In genomic region chr9:110785166-110785565, GRCh38 we compare ENCODE assay signal across 14 cellular contexts.
DNase-seq lines count a peak whose midpoint lies in the region; ATAC-seq, FAIRE-seq and TF ChIP-seq lines count a peak whose summit lies in the region.
"Had no signal": no experiment of that assay in that cellular context is flagged by ENCODE, and none has a peak within 500 bp of the region (broad histone marks: within the 10 kb centered on the region; RNA-seq: fewer than 3 reads in every experiment).

No MANE protein-coding gene starts in this region.

- H3K79me2 ChIP-seq in ACC112 (ENCODE audit: control insufficient read depth, insufficient read depth, low read length, unreplicated experiment), result no peaks in the 10 kb centered on the region
- H3K79me2 ChIP-seq in astrocyte (ENCODE audit: insufficient read depth, low read length), result no peaks in the 10 kb centered on the region

- H3K9ac ChIP-seq in astrocyte (ENCODE audit: low read length), result no peak overlapping the region

- H3K4me3 ChIP-seq in ACC112 (ENCODE audit: low read depth, low read length) (no peak overlapping the region), astrocyte (ENCODE audit: insufficient read depth, low read depth, low read length) (no peak overlapping the region), fibroblast of the aortic adventitia (ENCODE audit: low read depth, low read length) (no peak overlapping the region), thoracic aorta (no peak overlapping the region)
- H3K4me3 ChIP-seq in CD4-positive, alpha-beta memory T cell (ENCODE audit: low read length in 2 of 2), result no peak overlapping the region
- H3K4me3 ChIP-seq: GM23338 had no signal

- H3K27ac ChIP-seq in ACC112 (ENCODE audit: low read depth, low read length) (peak overlapping the region; percentile 3; the same call in 1 of the 2 replicates), astrocyte (ENCODE audit: low read depth, low read length) (no peak overlapping the region), thoracic aorta (peak overlapping the region; percentile 21 to 34)
- no peak overlapping the region for H3K27ac ChIP-seq in CD4-positive, alpha-beta memory T cell (ENCODE audit: low read depth, low read length)

- H3K27ac Mint-ChIP-seq in astrocyte (ENCODE audit: unreplicated experiment), result no peak overlapping the region
- no peak overlapping the region for H3K27ac Mint-ChIP-seq in stimulated activated memory B cell treated with anti-CD40 and anti-IgM and Interleukin-4, amounts not matched to agents 10 μg/mL and 1 μg/mL and 100 μg/mL, for 72 hours
- no peak overlapping the region for H3K27ac Mint-ChIP-seq in CD4-positive, alpha-beta memory T cell
- H3K27ac Mint-ChIP-seq: B cell; CD4-positive, alpha-beta T cell; GM23338 had no signal

- no peaks in the 10 kb centered on the region for H3K27me3 ChIP-seq in ACC112 (ENCODE audit: insufficient read depth, low read length)
- no peaks in the 10 kb centered on the region for H3K27me3 ChIP-seq in astrocyte (ENCODE audit: insufficient read depth, low read length)
- no peaks in the 10 kb centered on the region for H3K27me3 ChIP-seq in thoracic aorta (replicated peaks; ENCODE audit: insufficient read depth)
- no peaks in the 10 kb centered on the region for H3K27me3 ChIP-seq in CD4-positive, alpha-beta memory T cell (ENCODE audit: insufficient read depth, low read length)

- FAIRE-seq in astrocyte (lab: Jason Lieb, UNC), result peak; percentile 78
- FAIRE-seq: GM12891 had no signal

- no peaks in the 10 kb centered on the region for H3K9me3 ChIP-seq in astrocyte (ENCODE audit: insufficient read depth, low read depth, low read length)
- no peaks in the 10 kb centered on the region for H3K9me3 ChIP-seq in thoracic aorta
- H3K9me3 ChIP-seq in CD4-positive, alpha-beta memory T cell (ENCODE audit: control insufficient read depth in 1 of 2, low read length in 2 of 2), result no peaks in the 10 kb centered on the region

- H3K4me3 Mint-ChIP-seq in astrocyte (ENCODE audit: unreplicated experiment), result no peak overlapping the region
- H3K4me3 Mint-ChIP-seq in stimulated activated memory B cell treated with anti-CD40 and anti-IgM and Interleukin-4, amounts not matched to agents 10 μg/mL and 1 μg/mL and 100 μg/mL, for 72 hours, result no peak overlapping the region
- no peak overlapping the region for H3K4me3 Mint-ChIP-seq in CD4-positive, alpha-beta memory T cell
- H3K4me3 Mint-ChIP-seq: B cell; CD4-positive, alpha-beta T cell; GM23338 had no signal

- no peaks in the 10 kb centered on the region for H3K36me3 Mint-ChIP-seq in astrocyte (ENCODE audit: low read depth, unreplicated experiment)
- H3K36me3 Mint-ChIP-seq in stimulated activated memory B cell treated with anti-CD40 and anti-IgM and Interleukin-4, amounts not matched to agents 10 μg/mL and 1 μg/mL and 100 μg/mL, for 72 hours, result no peaks in the 10 kb centered on the region
- H3K36me3 Mint-ChIP-seq in CD4-positive, alpha-beta memory T cell, result no peaks in the 10 kb centered on the region

- H3K4me1 ChIP-seq in ACC112 (ENCODE audit: control insufficient read depth, insufficient read depth, low read length, unreplicated experiment) (peaks cover 20% of the 10 kb centered on the region), astrocyte (ENCODE audit: insufficient read depth, low read length) (no peaks in the 10 kb centered on the region), thoracic aorta (ENCODE audit: control insufficient read depth in 1 of 2, low read depth in 2 of 2) (peaks cover 5 to 22% of the 10 kb centered on the region in 2 donors)
- no peaks in the 10 kb centered on the region for H3K4me1 ChIP-seq in CD4-positive, alpha-beta memory T cell (ENCODE audit: insufficient read depth, low read length)

- CTCF ChIA-PET in CD4-positive, alpha-beta memory T cell (lab: Charles Lee; ENCODE audit: partially characterized antibody), result no interaction called here

- POLR2A ChIA-PET in CD4-positive, alpha-beta memory T cell (lab: Charles Lee; ENCODE audit: partially characterized antibody), result no interaction called here

- intact Hi-C loops in CD4-positive, alpha-beta memory T cell (cut with micrococcal nuclease), result no loop called here

- peaks cover under 1% of the 10 kb centered on the region for H3K27me3 Mint-ChIP-seq in astrocyte (ENCODE audit: low read depth, unreplicated experiment)
- no peaks in the 10 kb centered on the region for H3K27me3 Mint-ChIP-seq in stimulated activated memory B cell treated with anti-CD40 and anti-IgM and Interleukin-4, amounts not matched to agents 10 μg/mL and 1 μg/mL and 100 μg/mL, for 72 hours
- H3K27me3 Mint-ChIP-seq in CD4-positive, alpha-beta memory T cell, result no peaks in the 10 kb centered on the region
- H3K27me3 Mint-ChIP-seq: B cell; CD4-positive, alpha-beta T cell had no signal

- no peak for ATAC-seq in thoracic aorta (ENCODE audit: insufficient number of reproducible peaks, low FRiP score, low read depth)
- ATAC-seq in stimulated activated memory B cell treated with anti-CD40 and anti-IgM and Interleukin-4, amounts not matched to agents 10 μg/mL and 1 μg/mL and 100 μg/mL, for 72 hours, result no peak
- ATAC-seq: GM23338 had no signal

- no peak for DNase-seq in astrocyte (ENCODE audit: low read depth)
- peak; percentile 64 for DNase-seq in fibroblast of the aortic adventitia (ENCODE audit: low read depth)
- no peak for DNase-seq in thoracic aorta (ENCODE audit: low spot score)
- DNase-seq in CD4-positive, alpha-beta memory T cell, result no peak
- DNase-seq in nucleus accumbens (lab: John Stamatoyannopoulos, UW), result no peak
- DNase-seq: C1 segment of cervical spinal cord; CD4-positive, alpha-beta T cell; DMS79; H7 had no signal

- H3K36me3 ChIP-seq in ACC112 (ENCODE audit: insufficient read depth, low read length) (peaks cover 6% of the 10 kb centered on the region; the same call in 1 of the 2 replicates), astrocyte (ENCODE audit: insufficient read depth, low read length) (no peaks in the 10 kb centered on the region), thoracic aorta (no peaks in the 10 kb centered on the region)
- H3K36me3 ChIP-seq in CD4-positive, alpha-beta memory T cell (ENCODE audit: insufficient read depth, low read length), result no peaks in the 10 kb centered on the region

- H3K4me2 ChIP-seq in astrocyte (ENCODE audit: low read length), result no peak overlapping the region
- H3K4me2 ChIP-seq: GM23338 had no signal

- no peak for TF ChIP-seq CTCF in astrocyte (IDR thresholded peaks at IDR 0.05; ENCODE audit: insufficient read depth, low read depth, low read length)
- TF ChIP-seq CTCF in fibroblast of the aortic adventitia (IDR thresholded peaks at IDR 0.05; ENCODE audit: insufficient read depth, low read length), result no peak
- no peak for TF ChIP-seq CTCF in thoracic aorta (IDR thresholded peaks at IDR 0.05)

- no peaks in the 10 kb centered on the region for H3K9me3 Mint-ChIP-seq in astrocyte (ENCODE audit: unreplicated experiment)
- H3K9me3 Mint-ChIP-seq in stimulated activated memory B cell treated with anti-CD40 and anti-IgM and Interleukin-4, amounts not matched to agents 10 μg/mL and 1 μg/mL and 100 μg/mL, for 72 hours, result no peaks in the 10 kb centered on the region
- H3K9me3 Mint-ChIP-seq in CD4-positive, alpha-beta memory T cell, result peaks cover 0 to 6% (median 3%) of the 10 kb centered on the region in 8 donors
- H3K9me3 Mint-ChIP-seq: CD4-positive, alpha-beta T cell; GM23338 had no signal

- H3K4me1 Mint-ChIP-seq in astrocyte (ENCODE audit: low read depth, unreplicated experiment), result no peaks in the 10 kb centered on the region
- no peaks in the 10 kb centered on the region for H3K4me1 Mint-ChIP-seq in stimulated activated memory B cell treated with anti-CD40 and anti-IgM and Interleukin-4, amounts not matched to agents 10 μg/mL and 1 μg/mL and 100 μg/mL, for 72 hours
- H3K4me1 Mint-ChIP-seq in CD4-positive, alpha-beta memory T cell, result no peaks in the 10 kb centered on the region
- H3K4me1 Mint-ChIP-seq: B cell, GM23338 had no signal

- no peak overlapping the region for H2AFZ ChIP-seq in ACC112 (ENCODE audit: low read length, unreplicated experiment)
- no peak overlapping the region for H2AFZ ChIP-seq in astrocyte (ENCODE audit: low read depth, low read length)
- H2AFZ ChIP-seq: GM23338 had no signal

- H4K20me1 ChIP-seq in astrocyte (ENCODE audit: insufficient read depth, low read length), result no peaks in the 10 kb centered on the region

Comparison
In these comparisons a context has a peak if more than half of its experiments do, and no peak if none do; other contexts are left out.
1. H3K27ac ChIP-seq: peak in ACC112 (single experiment) and thoracic aorta (2 of 2); none in astrocyte (single experiment) and CD4-positive, alpha-beta memory T cell (single experiment).